Comparison of ENCODE assay signal across 26 cellular contexts in genomic region chr19:23407597-23407996, GRCh38. TPM values are rescaled to one million over a fixed set of nuclear protein-coding genes. Genes with fewer than 3 reads are reported as not detected.
DNase-seq lines count a peak whose midpoint lies in the region; ATAC-seq, FAIRE-seq and TF ChIP-seq lines count a peak whose summit lies in the region.
"Had no signal": no experiment of that assay in that cellular context is flagged by ENCODE, and none has a peak within 500 bp of the region (broad histone marks: within the 10 kb centered on the region; RNA-seq: fewer than 3 reads in every experiment).

No MANE protein-coding gene starts in this region.

- H3K4me1 ChIP-seq in HepG2 (ENCODE audit: insufficient read depth, low read length) (peaks cover 36% of the 10 kb centered on the region), right lobe of liver (no peaks in the 10 kb centered on the region), hepatocyte (ENCODE audit: insufficient read depth) (peaks cover 20% of the 10 kb centered on the region)
- H3K4me1 ChIP-seq: A549, BE2C, HAP-1 had no signal

- H3K9me3 ChIP-seq in HepG2 (ENCODE audit: low read length) (no peaks in the 10 kb centered on the region), right lobe of liver (no peaks in the 10 kb centered on the region), hepatocyte (ENCODE audit: low read depth) (no peaks in the 10 kb centered on the region)
- H3K9me3 ChIP-seq: BE2C, HAP-1 had no signal

- H3K9me3 Mint-ChIP-seq in type B pancreatic cell = no peaks in the 10 kb centered on the region
- H3K9me3 Mint-ChIP-seq: CD8-positive, alpha-beta memory T cell had no signal

- DNase-seq in HepG2 (ENCODE audit: low spot score) (no peak), right lobe of liver (no peak), hepatocyte (ENCODE audit: low spot score) (no peak), type B pancreatic cell (ENCODE audit: extremely low spot score, unreplicated experiment) (no peak), NCI-H2107 treated with DMSO at 0.1 percent for 48 hours (lab: John Stamatoyannopoulos, UW; ENCODE audit: unreplicated experiment) (no peak)
- DNase-seq: 8988T; ACHN; AML-193; BE2C; CD4-positive, alpha-beta T cell; CD8-positive, alpha-beta memory T cell; DMS 273 treated with DMSO at 0.1 percent for 48 hours; DMS79; EL; GDM1; GOT3; HFFc6 had no signal

- no peaks in the 10 kb centered on the region for H3K36me3 ChIP-seq in HepG2 (replicated peaks in 1 of 2; ENCODE audit: control insufficient read depth in 1 of 2, insufficient read depth in 2 of 2, low read length in 2 of 2)
- H3K36me3 ChIP-seq in right lobe of liver = no peaks in the 10 kb centered on the region
- no peaks in the 10 kb centered on the region for H3K36me3 ChIP-seq in hepatocyte (replicated peaks; ENCODE audit: insufficient read depth, low read depth)
- H3K36me3 ChIP-seq: BE2C had no signal

- TF ChIP-seq RAD21 in HepG2 (CRISPR knock-in tag; IDR thresholded peaks at IDR 0.05) = no peak

- H3K36me3 Mint-ChIP-seq in type B pancreatic cell = peaks cover 6% of the 10 kb centered on the region
- H3K36me3 Mint-ChIP-seq: CD14-positive monocyte; CD8-positive, alpha-beta memory T cell had no signal

- no peak for FAIRE-seq in HepG2 (lab: Jason Lieb, UNC)
- FAIRE-seq: A549, D721Med, GM12878, GM18507, H54 had no signal

- no peak for TF ChIP-seq CTCF in HepG2 (CRISPR knock-in tag; IDR thresholded peaks at IDR 0.05)
- no peak for TF ChIP-seq CTCF in right lobe of liver (IDR thresholded peaks at IDR 0.05)
- TF ChIP-seq CTCF in hepatocyte (IDR thresholded peaks at IDR 0.05; ENCODE audit: poor library complexity) = no peak
- TF ChIP-seq CTCF in type B pancreatic cell (conservative IDR thresholded peaks at IDR 0.05) = no peak

- in situ Hi-C loops in HepG2 (cut with HindIII; ENCODE audit: extremely low pct_ligation_motif_present, low pct_unique_long_range_greater_than_20kb) = no loop called here

- H3K4me1 Mint-ChIP-seq in type B pancreatic cell (ENCODE audit: unreplicated experiment) = no peaks in the 10 kb centered on the region
- H3K4me1 Mint-ChIP-seq: CD14-positive monocyte; CD8-positive, alpha-beta memory T cell had no signal

- H3K4me2 ChIP-seq in HepG2 (ENCODE audit: low read depth, low read length) = no peak overlapping the region
- H3K4me2 ChIP-seq in hepatocyte = no peak overlapping the region
- H3K4me2 ChIP-seq: A549; BLaER1 treated with 17β-estradiol and CSF1 and Interleukin-3, amounts not matched to agents 10 nM and 100 nM had no signal

- BruUV-seq in HepG2 (replicated peaks; lab: Mats Ljungman, UMichigan) = no TSS peak

- no peak overlapping the region for H3K4me3 Mint-ChIP-seq in type B pancreatic cell
- H3K4me3 Mint-ChIP-seq: CD14-positive monocyte; CD4-positive, alpha-beta T cell; CD8-positive, alpha-beta memory T cell; HFFc6 had no signal

- CTCF ChIA-PET in HepG2 (lab: Yijun Ruan, JAX; ENCODE audit: low intra/inter-chr PET ratio, low total read pairs) = no interaction called here

- POLR2A ChIA-PET in HepG2 (lab: Yijun Ruan, JAX) = interaction anchor here (4.7 kb wide), 1 partner anchor 13 kb away, joined by 19 read pairs; the partner anchor contains the start of gene ZNF91

- H3K27me3 ChIP-seq in HepG2 (ENCODE audit: control insufficient read depth in 1 of 2, insufficient read depth in 2 of 2, low read length in 2 of 2) = no peaks in the 10 kb centered on the region
- H3K27me3 ChIP-seq in right lobe of liver = no peaks in the 10 kb centered on the region
- no peaks in the 10 kb centered on the region for H3K27me3 ChIP-seq in hepatocyte
- H3K27me3 ChIP-seq: BE2C; BLaER1 treated with 17β-estradiol and CSF1 and Interleukin-3, amounts not matched to agents 10 nM and 100 nM had no signal

- TF ChIP-seq EP300 in HepG2 (IDR thresholded peaks at IDR 0.05; ENCODE audit: low read depth in 2 of 2, low read length in 2 of 2) (no peak), HepG2 (CRISPR knock-in tag; IDR thresholded peaks at IDR 0.05; ENCODE audit: borderline replicate concordance) (no peak)

- H3K79me2 ChIP-seq in HepG2 (ENCODE audit: insufficient read depth, low read length) (no peaks in the 10 kb centered on the region), hepatocyte (no peaks in the 10 kb centered on the region)

- no CpG with 5 or more reads among the region's 2 CpGs for WGBS in HepG2 (ENCODE audit: low lambda C conversion rate)
- no CpG with 5 or more reads among the region's 2 CpGs for WGBS in right lobe of liver (ENCODE audit: insufficient coverage, low coverage, low lambda C conversion rate, missing lambda C conversion rate)
- 92% methylated on average over 2 of the region's 2 CpGs for WGBS in hepatocyte (ENCODE audit: low lambda C conversion rate, missing lambda C conversion rate)

- H3K9ac ChIP-seq in HepG2 (ENCODE audit: insufficient read depth, low read depth, low read length) = no peak overlapping the region
- H3K9ac ChIP-seq: BLaER1 treated with 17β-estradiol and CSF1 and Interleukin-3, amounts not matched to agents 10 nM and 100 nM had no signal

- H3K27me3 Mint-ChIP-seq in type B pancreatic cell = no peaks in the 10 kb centered on the region
- H3K27me3 Mint-ChIP-seq: CD4-positive, alpha-beta T cell; CD8-positive, alpha-beta memory T cell had no signal

- intact Hi-C loops in HepG2 (cut with micrococcal nuclease; ENCODE audit: unreplicated experiment) (no loop called here), right lobe of liver (cut with DNase I) (no loop called here)

- no peak overlapping the region for H3K4me3 ChIP-seq in HepG2 (replicated peaks in 1 of 3; ENCODE audit: insufficient read depth in 1 of 3, low read depth in 2 of 3, low read length in 3 of 3)
- no peak overlapping the region for H3K4me3 ChIP-seq in right lobe of liver
- no peak overlapping the region for H3K4me3 ChIP-seq in hepatocyte
- H3K4me3 ChIP-seq: A549; BLaER1 treated with 17β-estradiol and CSF1 and Interleukin-3, amounts not matched to agents 10 nM and 100 nM; GM12878; HAP-1 had no signal

- peak overlapping the region; percentile 34 for H3K27ac Mint-ChIP-seq in type B pancreatic cell
- H3K27ac Mint-ChIP-seq: CD14-positive monocyte; CD4-positive, alpha-beta T cell; HFFc6 had no signal

- no peak overlapping the region for H2AFZ ChIP-seq in HepG2 (ENCODE audit: low read length)
- H2AFZ ChIP-seq in hepatocyte = no peak overlapping the region

- no peak overlapping the region for H3K27ac ChIP-seq in HepG2 (ENCODE audit: extremely low read length, insufficient read depth, low read length)
- H3K27ac ChIP-seq in right lobe of liver = no peak overlapping the region
- peak overlapping the region; percentile 56 for H3K27ac ChIP-seq in hepatocyte
- H3K27ac ChIP-seq: A549; BLaER1 treated with 17β-estradiol and CSF1 and Interleukin-3, amounts not matched to agents 10 nM and 100 nM had no signal

- H3K9me2 ChIP-seq in hepatocyte (replicated peaks; ENCODE audit: insufficient read depth) = no peaks in the 10 kb centered on the region

- no peak for ATAC-seq in HepG2
- ATAC-seq in right lobe of liver = no peak
- ATAC-seq in GM18502 (IDR thresholded peaks at IDR 0.05; ENCODE audit: poor library complexity, unreplicated experiment) = no peak
- ATAC-seq: A549, GM12878 had no signal

- H4K20me1 ChIP-seq in HepG2 (ENCODE audit: insufficient read depth, low read length) (no peaks in the 10 kb centered on the region), hepatocyte (ENCODE audit: insufficient read depth, poor library complexity, severe bottlenecking) (no peaks in the 10 kb centered on the region)
- H4K20me1 ChIP-seq: BLaER1 treated with 17β-estradiol and CSF1 and Interleukin-3, amounts not matched to agents 10 nM and 100 nM had no signal

- TF ChIP-seq POLR2A in HepG2 (IDR thresholded peaks at IDR 0.05; ENCODE audit: insufficient read depth in 1 of 2, low read depth in 2 of 2, low read length in 2 of 2) (no peak), right lobe of liver (IDR thresholded peaks at IDR 0.05) (no peak)

TF ChIP-seq in HepG2, 621 proteins besides CTCF, POLR2A, EP300 and RAD21:
- TF ChIP-seq ZNF484 (CRISPR knock-in tag; IDR thresholded peaks at IDR 0.05; ENCODE audit: borderline replicate concordance, low read depth) (no peak), CEBPG (CRISPR knock-in tag; IDR thresholded peaks at IDR 0.05) (peak; percentile 10; the same call in 1 of the 2 replicates), CEBPB (IDR thresholded peaks at IDR 0.05; ENCODE audit: borderline replicate concordance, low read depth, low read length) (peak; percentile 49; the same call in 1 of the 2 replicates)
TF ChIP-seq in HepG2: peak in this region for 2.

RNA-seq across cellular contexts. Expression of gene ZNF91, which starts 12.3 kb away (rescaled TPM):
- 21.5 and 30.7 TPM in 2 replicates for total RNA-seq in HepG2 (2016; rRNA removed; fragmentation: Illumina TruSeq; extraction: Trizol)
- 7.1 and 8.4 TPM in 2 replicates for total RNA-seq in HepG2 (2016; cell fraction: cytosol; rRNA removed; fragmentation: Illumina TruSeq; extraction: Trizol; ENCODE audit: low read depth)
- 19.7 and 29.0 TPM in 2 replicates for total RNA-seq in HepG2 (2016; cell fraction: insoluble cytoplasmic fraction; rRNA removed; fragmentation: Illumina TruSeq; extraction: Trizol)
- 14.1 and 19.3 TPM in 2 replicates for total RNA-seq in HepG2 (2016; cell fraction: membrane; rRNA removed; fragmentation: Illumina TruSeq; extraction: Trizol)
- total RNA-seq in HepG2 (2016; cell fraction: nucleus; rRNA removed; fragmentation: Illumina TruSeq; extraction: Trizol) = 32.7 and 36.3 TPM in 2 replicates
- 19.4 and 19.6 TPM in 2 replicates for polyA plus RNA-seq in HepG2 (2011; rRNA removed)
- 16.0 and 22.2 TPM in 2 replicates for polyA plus RNA-seq in HepG2 (2011; cell fraction: cytosol; rRNA removed)
- polyA plus RNA-seq in HepG2 (2011; cell fraction: nucleus; rRNA removed) = 27.4 and 37.5 TPM in 2 replicates
- 14.0 and 14.4 TPM in 2 replicates for polyA plus RNA-seq in HepG2 (2012)
- 1.1 and 1.4 TPM in 2 replicates for polyA plus RNA-seq in HepG2 (2016; cell fraction: cytosol; fragmentation: Illumina TruSeq; extraction: Trizol; ENCODE audit: low read depth)
- 13.1 and 14.1 TPM in 2 replicates for polyA plus RNA-seq in HepG2 (2016; cell fraction: insoluble cytoplasmic fraction; fragmentation: Illumina TruSeq; extraction: Trizol; ENCODE audit: low read depth)
- polyA plus RNA-seq in HepG2 (2016; cell fraction: membrane; fragmentation: Illumina TruSeq; extraction: Trizol; ENCODE audit: low read depth) = 2.0 and 3.9 TPM in 2 replicates
- polyA plus RNA-seq in HepG2 (2016; cell fraction: nucleus; fragmentation: Illumina TruSeq; extraction: Trizol; ENCODE audit: insufficient read depth, low read depth) = 18.2 and 18.6 TPM in 2 replicates
- 20.0 and 43.5 TPM in 2 replicates for polyA minus RNA-seq in HepG2 (2011; rRNA and poly(A)+ RNA removed; ENCODE audit: low replicate concordance)
- 23.2 and 40.4 TPM in 2 replicates for polyA minus RNA-seq in HepG2 (2011; cell fraction: cytosol; rRNA and poly(A)+ RNA removed)
- polyA minus RNA-seq in HepG2 (2011; cell fraction: nucleus; rRNA and poly(A)+ RNA removed) = 84.8 and 108 TPM in 2 replicates
- 10 to 100 TPM; 14.4 to 21.0 (median 18.3) TPM for total RNA-seq in right lobe of liver
- total RNA-seq in hepatocyte = 68.3 and 84.0 TPM in 2 replicates
- 19.0 and 25.2 TPM in 2 replicates for polyA plus RNA-seq in hepatocyte
- 89.6 and 110 TPM in 2 replicates for total RNA-seq in type B pancreatic cell (ENCODE audit: low replicate concordance)
